1 cellular context compared by ENCODE assay signal in genomic region chr17:81295678-81296381, GRCh38.
TF ChIP-seq lines count a peak whose summit lies in the region.

No MANE protein-coding gene starts in this region.

TF ChIP-seq in K562, 482 proteins besides CTCF, POLR2A, EP300 and RAD21 (continued from another document and continues in another):
- TF ChIP-seq TSHZ1 (CRISPR knock-in tag; IDR thresholded peaks at IDR 0.05) = no peak
- TF ChIP-seq ESRRA (IDR thresholded peaks at IDR 0.05; ENCODE audit: borderline replicate concordance, low read depth) = peak; percentile 31
- TF ChIP-seq PTRF (tag; IDR thresholded peaks at IDR 0.05) = no peak
- no peak for TF ChIP-seq ZNF668 (CRISPR knock-in tag; IDR thresholded peaks at IDR 0.05)
- TF ChIP-seq SFPQ (IDR thresholded peaks at IDR 0.05; ENCODE audit: low read depth, low read length) = no peak
- no peak for TF ChIP-seq ZNF398 (CRISPR knock-in tag; IDR thresholded peaks at IDR 0.05)
- TF ChIP-seq GATAD2A (IDR thresholded peaks at IDR 0.05) = no peak
- no peak for TF ChIP-seq NONO (IDR thresholded peaks at IDR 0.05; ENCODE audit: low read depth in 2 of 2, low read length in 1 of 2)
- TF ChIP-seq NUFIP1 (IDR thresholded peaks at IDR 0.05; ENCODE audit: partially characterized antibody) = no peak
- TF ChIP-seq TFAP4 (CRISPR knock-in tag; IDR thresholded peaks at IDR 0.05; ENCODE audit: borderline replicate concordance) = no peak
- TF ChIP-seq PHF20 (IDR thresholded peaks at IDR 0.05; ENCODE audit: partially characterized antibody) = no peak
- TF ChIP-seq MEF2D (tag; conservative IDR thresholded peaks at IDR 0.05; ENCODE audit: low read depth) = no peak
- TF ChIP-seq RREB1 (CRISPR knock-in tag; IDR thresholded peaks at IDR 0.05) = no peak
- peak; percentile 85; the same call in 1 of the 2 replicates for TF ChIP-seq CBX1 (IDR thresholded peaks at IDR 0.05; ENCODE audit: low read depth)
- TF ChIP-seq ZNF507 (tag; conservative IDR thresholded peaks at IDR 0.05) = no peak
- TF ChIP-seq ZNF217 (CRISPR knock-in tag; IDR thresholded peaks at IDR 0.05) = no peak
- no peak for TF ChIP-seq RBM14 (IDR thresholded peaks at IDR 0.05; ENCODE audit: borderline replicate concordance, insufficient read depth, low read depth, low read length)
- peak; percentile 25; the same call in 1 of the 2 replicates for TF ChIP-seq XRCC5 (IDR thresholded peaks at IDR 0.05; ENCODE audit: low read depth, low read length)
- TF ChIP-seq RBM25 (IDR thresholded peaks at IDR 0.05; ENCODE audit: low read depth, low read length, severe bottlenecking) = peak; percentile 84
- no peak for TF ChIP-seq ZNF77 (CRISPR knock-in tag; IDR thresholded peaks at IDR 0.05)
- peak; percentile 100 for TF ChIP-seq BCOR (IDR thresholded peaks at IDR 0.05)
- TF ChIP-seq HDAC6 (IDR thresholded peaks at IDR 0.05; ENCODE audit: low read depth, low read length) = no peak
- TF ChIP-seq FOXO4 (CRISPR knock-in tag; IDR thresholded peaks at IDR 0.05) = no peak
- peak; percentile 80 for TF ChIP-seq ZBTB33 (CRISPR knock-in tag; IDR thresholded peaks at IDR 0.05)
- TF ChIP-seq ARNT (IDR thresholded peaks at IDR 0.05) = 0 out of 4 replicates have a peak, but pooled peaks of 1 of the 2 experiments have one; percentile 54
- TF ChIP-seq ZNF785 (CRISPR knock-in tag; IDR thresholded peaks at IDR 0.05) = no peak
- no peak for TF ChIP-seq ZNF583 (CRISPR knock-in tag; IDR thresholded peaks at IDR 0.05)
- TF ChIP-seq EGR1 (conservative IDR thresholded peaks at IDR 0.05) = no peak
- TF ChIP-seq ELK1 (CRISPR knock-in tag; IDR thresholded peaks at IDR 0.05) = no peak
- TF ChIP-seq ZMIZ1 (IDR thresholded peaks at IDR 0.05; ENCODE audit: low read depth in 2 of 2, low read length in 2 of 2) = no peak
- peak; percentile 67; the same call in 1 of the 2 replicates for TF ChIP-seq CC2D1A (IDR thresholded peaks at IDR 0.05)
- TF ChIP-seq ZBTB9 (CRISPR knock-in tag; IDR thresholded peaks at IDR 0.05) = no peak
- TF ChIP-seq E2F3 (CRISPR knock-in tag; IDR thresholded peaks at IDR 0.05) = no peak
